In genomic region chr16:30557950-30558788, GRCh38 we compare ENCODE assay signal across 1 cellular context.
TF ChIP-seq lines count a peak whose summit lies in the region.

ZNF764 (minus strand) TSS chr16:30558374; CDS start chr16:30558182, 192 bp downstream.

TF ChIP-seq in H1, 55 proteins besides CTCF, POLR2A, EP300 and RAD21:
- no peak for TF ChIP-seq MAFK (IDR thresholded peaks at IDR 0.05; ENCODE audit: low read depth, low read length)
- TF ChIP-seq KDM4A (IDR thresholded peaks at IDR 0.05; ENCODE audit: low read depth, low read length, severe bottlenecking) = peak; percentile 88
- 0 out of 2 replicates have a peak, but pooled peaks have one; percentile 43 for TF ChIP-seq SP1 (IDR thresholded peaks at IDR 0.05; ENCODE audit: low read depth, low read length)
- peak; percentile 33 for TF ChIP-seq SAP30 (IDR thresholded peaks at IDR 0.05; ENCODE audit: insufficient read depth, insufficient replicate concordance, low read length)
- peak; percentile 63 for TF ChIP-seq PHF8 (conservative IDR thresholded peaks at IDR 0.05; ENCODE audit: low read depth, low read length)
- TF ChIP-seq ASH2L (IDR thresholded peaks at IDR 0.05; ENCODE audit: low read length) = peak; percentile 93
- TF ChIP-seq KDM1A (IDR thresholded peaks at IDR 0.05; ENCODE audit: borderline replicate concordance, low read length) = peak; percentile 23; the same call in 1 of the 2 replicates
- peak; percentile 78 for TF ChIP-seq JUND (IDR thresholded peaks at IDR 0.05; ENCODE audit: low read length)
- peak; percentile 99 for TF ChIP-seq YY1 (IDR thresholded peaks at IDR 0.05; ENCODE audit: low read depth, low read length)
- TF ChIP-seq SIN3A (conservative IDR thresholded peaks at IDR 0.05 in 1 of 2, IDR thresholded peaks at IDR 0.05 in 1 of 2; ENCODE audit: low read depth in 1 of 2, low read length in 2 of 2) = peak; percentile 52 to 71; a peak in 1 of 4 replicates
- peak; percentile 47; the same call in 1 of the 2 replicates for TF ChIP-seq EGR1 (IDR thresholded peaks at IDR 0.05; ENCODE audit: borderline replicate concordance, low read depth, low read length)
- peak; percentile 86 for TF ChIP-seq RBBP5 (IDR thresholded peaks at IDR 0.05; ENCODE audit: borderline replicate concordance, low read depth, low read length)
- peak; percentile 39; the same call in 1 of the 2 replicates for TF ChIP-seq SIX5 (IDR thresholded peaks at IDR 0.05; ENCODE audit: low read depth, low read length)
- no peak for TF ChIP-seq ATF2 (IDR thresholded peaks at IDR 0.05; ENCODE audit: low read length)
- peak in 1 of 2 experiments; percentile 81; a peak in 1 of 4 replicates for TF ChIP-seq HDAC2 (IDR thresholded peaks at IDR 0.05; ENCODE audit: borderline replicate concordance in 1 of 2, low read depth in 2 of 2, low read length in 2 of 2)
- no peak for TF ChIP-seq SP4 (IDR thresholded peaks at IDR 0.05; ENCODE audit: low read length)
- no peak for TF ChIP-seq HDAC6 (IDR thresholded peaks at IDR 0.05; ENCODE audit: low read depth, low read length)
- peak; percentile 97 for TF ChIP-seq CTBP2 (IDR thresholded peaks at IDR 0.05; ENCODE audit: borderline replicate concordance, insufficient read depth, insufficient read length, low read length)
- TF ChIP-seq CHD2 (IDR thresholded peaks at IDR 0.05; ENCODE audit: low read length) = peak; percentile 63; the same call in 1 of the 2 replicates
- TF ChIP-seq SUZ12 (IDR thresholded peaks at IDR 0.05; ENCODE audit: low read length) = no peak
- peak; percentile 3 for TF ChIP-seq MAX (IDR thresholded peaks at IDR 0.05)
- TF ChIP-seq TAF1 (IDR thresholded peaks at IDR 0.05; ENCODE audit: low read depth, low read length) = peak; percentile 77
- peak; percentile 44; the same call in 1 of the 2 replicates for TF ChIP-seq TBP (IDR thresholded peaks at IDR 0.05; ENCODE audit: low read depth, low read length)
